19 cellular contexts compared by ENCODE assay signal in the genomic region with DNA sequence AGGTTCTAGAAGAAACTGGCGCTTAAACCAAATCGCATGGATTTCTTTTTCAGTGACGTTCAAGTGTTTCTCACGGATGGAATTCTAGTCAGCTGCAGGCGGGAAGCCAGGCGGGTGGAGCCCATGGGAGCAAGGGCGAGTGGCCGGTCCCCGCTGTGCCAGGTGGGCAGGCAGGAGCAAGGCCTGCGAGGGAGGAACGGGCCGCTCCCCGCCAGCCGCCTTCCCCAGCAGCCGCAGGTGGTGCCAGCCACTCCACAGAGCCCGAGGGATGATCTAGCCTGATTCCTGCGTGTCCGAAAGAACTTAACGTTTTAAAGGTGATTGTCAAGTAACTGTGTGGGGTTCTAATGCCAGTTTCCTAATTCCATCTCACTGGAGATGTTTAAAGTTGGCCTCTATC. TPM values are rescaled to one million over a fixed set of nuclear protein-coding genes. Genes with fewer than 3 reads are reported as not detected.
DNase-seq lines count a peak whose midpoint lies in the region; ATAC-seq, FAIRE-seq and TF ChIP-seq lines count a peak whose summit lies in the region.
"Had no signal": no experiment of that assay in that cellular context is flagged by ENCODE, and none has a peak within 500 bp of the region (broad histone marks: within the 10 kb centered on the region; RNA-seq: fewer than 3 reads in every experiment).

No MANE protein-coding gene starts in this region.

- BruUV-seq in MCF 10A (replicated peaks; lab: Mats Ljungman, UMichigan) = TSS peak; percentile 80
- TSS peak; percentile 51 for BruUV-seq in HCT116 (replicated peaks; lab: Mats Ljungman, UMichigan)

- H2AFZ ChIP-seq in HCT116 (ENCODE audit: low read depth, low read length, poor library complexity, severe bottlenecking) = no peak overlapping the region

- H3K27me3 Mint-ChIP-seq in MCF 10A (ENCODE audit: insufficient read depth, unreplicated experiment) = no peaks in the 10 kb centered on the region
- H3K27me3 Mint-ChIP-seq in activated naive CD4-positive, alpha-beta T cell treated with anti-CD3 and anti-CD28 coated beads, Interleukin-2, amount 10 ng/mL, durations not matched to agents 7 days and 5 days = no peaks in the 10 kb centered on the region
- H3K27me3 Mint-ChIP-seq: CD4-positive, alpha-beta memory T cell had no signal

- no peak overlapping the region for H3K4me3 Mint-ChIP-seq in MCF 10A (ENCODE audit: unreplicated experiment)
- no peak overlapping the region for H3K4me3 Mint-ChIP-seq in activated naive CD4-positive, alpha-beta T cell treated with anti-CD3 and anti-CD28 coated beads, Interleukin-2, amount 10 ng/mL, durations not matched to agents 7 days and 5 days
- H3K4me3 Mint-ChIP-seq: CD4-positive, alpha-beta memory T cell; H9 had no signal

- no peak overlapping the region for H3K27ac Mint-ChIP-seq in MCF 10A (ENCODE audit: low read depth, unreplicated experiment)
- H3K27ac Mint-ChIP-seq in activated naive CD4-positive, alpha-beta T cell treated with anti-CD3 and anti-CD28 coated beads, Interleukin-2, amount 10 ng/mL, durations not matched to agents 7 days and 5 days = no peak overlapping the region

- no peak overlapping the region for H3K4me2 ChIP-seq in HCT116 (ENCODE audit: low read length)

- no peak for TF ChIP-seq RAD21 in HCT116 (IDR thresholded peaks at IDR 0.05; ENCODE audit: low read depth)

- FAIRE-seq in kidney (lab: Jason Lieb, UNC) = no peak
- FAIRE-seq: D721Med, HTR-8/SVneo had no signal

- no peaks in the 10 kb centered on the region for H3K9me2 ChIP-seq in HCT116 (ENCODE audit: insufficient read depth)

- peaks cover 74% of the 10 kb centered on the region for H3K36me3 Mint-ChIP-seq in MCF 10A (ENCODE audit: insufficient read depth, unreplicated experiment)
- H3K36me3 Mint-ChIP-seq in activated naive CD4-positive, alpha-beta T cell treated with anti-CD3 and anti-CD28 coated beads, Interleukin-2, amount 10 ng/mL, durations not matched to agents 7 days and 5 days = peaks cover 52% of the 10 kb centered on the region

- CTCF ChIA-PET in MCF 10A (lab: Yijun Ruan, JAX) = no interaction called here
- CTCF ChIA-PET in HCT116 (lab: Charles Lee) = no interaction called here
- CTCF ChIA-PET in activated naive CD4-positive, alpha-beta T cell treated with anti-CD3 and anti-CD28 coated beads, Interleukin-2, amount 10 ng/mL, durations not matched to agents 7 days and 5 days (lab: Charles Lee) = no interaction called here

- TF ChIP-seq CTCF in MCF 10A (IDR thresholded peaks at IDR 0.05; ENCODE audit: unreplicated experiment) (no peak), breast epithelium (IDR thresholded peaks at IDR 0.05) (no peak), HCT116 (IDR thresholded peaks at IDR 0.05 in 2 of 3, conservative IDR thresholded peaks at IDR 0.05 in 1 of 3; ENCODE audit: borderline replicate concordance in 1 of 3, insufficient read depth in 1 of 3, low read depth in 2 of 3, low read length in 2 of 3) (no peak), kidney (IDR thresholded peaks at IDR 0.05; ENCODE audit: borderline replicate concordance, extremely low read depth, insufficient read depth) (no peak), GM20000 (IDR thresholded peaks at IDR 0.05; ENCODE audit: extremely low read depth, missing control alignments) (no peak)

- no peak for ATAC-seq in HCT116

- intact Hi-C loops in MCF 10A (cut with micrococcal nuclease) (no loop called here), breast epithelium (cut with DNase I; ENCODE audit: low total_unique reads) (no loop called here), HCT116 (cut with micrococcal nuclease) (no loop called here), kidney (cut with DNase I) (no loop called here)

- POLR2A ChIA-PET in MCF 10A (lab: Yijun Ruan, JAX) (interaction anchor here (2.2 kb wide), 1 partner anchor 12 kb away, joined by 9 read pairs; a partner anchor contains a TSS), HCT116 (lab: Charles Lee) (no interaction called here)

- H3K27me3 ChIP-seq in breast epithelium (no peaks in the 10 kb centered on the region), HCT116 (ENCODE audit: insufficient read depth, low read length) (no peaks in the 10 kb centered on the region)
- H3K27me3 ChIP-seq: BE2C had no signal

- RAD21 ChIA-PET in HCT116 (lab: Charles Lee; ENCODE audit: low non-redundant PET in 1 of 2, low total read pairs in 2 of 2, uncharacterized antibody in 2 of 2, unreplicated experiment in 2 of 2) = no interaction called here

- H3K79me2 ChIP-seq in HCT116 (ENCODE audit: insufficient read depth, low read length) = peaks cover 26% of the 10 kb centered on the region; the same call in 1 of the 2 replicates

- H3K4me1 Mint-ChIP-seq in MCF 10A (ENCODE audit: insufficient read depth, unreplicated experiment) = no peaks in the 10 kb centered on the region
- H3K4me1 Mint-ChIP-seq in activated naive CD4-positive, alpha-beta T cell treated with anti-CD3 and anti-CD28 coated beads, Interleukin-2, amount 10 ng/mL, durations not matched to agents 7 days and 5 days = peaks cover 10% of the 10 kb centered on the region
- H3K4me1 Mint-ChIP-seq: H9 had no signal

- no peaks in the 10 kb centered on the region for H3K9me3 ChIP-seq in breast epithelium
- H3K9me3 ChIP-seq in HCT116 (ENCODE audit: control insufficient read depth in 1 of 2, insufficient read depth in 1 of 2, low read depth in 1 of 2, low read length in 2 of 2) = no peaks in the 10 kb centered on the region
- no peaks in the 10 kb centered on the region for H3K9me3 ChIP-seq in SK-N-MC (ENCODE audit: low read depth, low read length)
- no peaks in the 10 kb centered on the region for H3K9me3 ChIP-seq in kidney (ENCODE audit: control insufficient read depth in 1 of 2, low read length in 2 of 2)
- H3K9me3 ChIP-seq: BE2C had no signal

- DNase-seq in MCF 10A (ENCODE audit: unreplicated experiment) (no peak), breast epithelium (ENCODE audit: low spot score in 2 of 2) (no peak), HCT116 (ENCODE audit: low read depth, low spot score) (no peak), SK-N-MC (ENCODE audit: low read depth, low spot score) (no peak), kidney (peak; percentile 66), GM20000 (ENCODE audit: low spot score) (no peak), H4 (ENCODE audit: low spot score) (no peak)
- DNase-seq in activated naive CD4-positive, alpha-beta T cell treated with anti-CD3 and anti-CD28 coated beads, Interleukin-2, amount 10 ng/mL, durations not matched to agents 7 days and 5 days = no peak
- DNase-seq: BE2C; CD4-positive, alpha-beta memory T cell; H9; NCI-H1105; NCI-H2081; NCI-H2227 treated with DMSO at 0.1 percent for 48 hours; NCI-H524; NCI-H82; Right ventricle myocardium superior had no signal

- H3K4me1 ChIP-seq in breast epithelium (no peaks in the 10 kb centered on the region), HCT116 (ENCODE audit: control insufficient read depth in 1 of 2, insufficient read depth in 2 of 2, low read length in 2 of 2) (no peaks in the 10 kb centered on the region), kidney (ENCODE audit: control insufficient read depth in 1 of 2, insufficient read depth in 1 of 2, low read depth in 1 of 2, low read length in 2 of 2) (peaks cover 0 to 9% of the 10 kb centered on the region in 2 donors)
- H3K4me1 ChIP-seq: BE2C had no signal

- no peaks in the 10 kb centered on the region for H3K9me3 Mint-ChIP-seq in MCF 10A (ENCODE audit: unreplicated experiment)
- H3K9me3 Mint-ChIP-seq in activated naive CD4-positive, alpha-beta T cell treated with anti-CD3 and anti-CD28 coated beads, Interleukin-2, amount 10 ng/mL, durations not matched to agents 7 days and 5 days = peaks cover 3% of the 10 kb centered on the region
- H3K9me3 Mint-ChIP-seq: CD4-positive, alpha-beta memory T cell; H9 had no signal

- H3K9ac ChIP-seq in HCT116 (ENCODE audit: low read length) (no peak overlapping the region), SK-N-MC (ENCODE audit: insufficient read length) (no peak overlapping the region), kidney (ENCODE audit: low read length in 2 of 2) (no peak overlapping the region)

- H3K36me3 ChIP-seq in breast epithelium (peaks cover 15% of the 10 kb centered on the region), HCT116 (ENCODE audit: control insufficient read depth in 1 of 2, insufficient read depth in 2 of 2, low read length in 2 of 2) (peaks cover 31 to 34% of the 10 kb centered on the region in 2 experiments), SK-N-MC (ENCODE audit: insufficient read depth, low read length) (peaks cover 59% of the 10 kb centered on the region), kidney (ENCODE audit: control insufficient read depth in 1 of 2, insufficient read depth in 2 of 2, low read length in 2 of 2) (peaks cover 28 to 50% of the 10 kb centered on the region in 2 donors)

- H3K4me3 ChIP-seq in breast epithelium (no peak overlapping the region), HCT116 (replicated peaks in 1 of 2; ENCODE audit: low read depth in 1 of 2, low read length in 2 of 2) (no peak overlapping the region), SK-N-MC (no peak overlapping the region), kidney (ENCODE audit: low read length in 2 of 2) (no peak overlapping the region)

- H4K20me1 ChIP-seq in HCT116 (ENCODE audit: insufficient read depth) = no peaks in the 10 kb centered on the region

- no peak overlapping the region for H3K27ac ChIP-seq in breast epithelium
- H3K27ac ChIP-seq in HCT116 (ENCODE audit: low read depth, low read length) = no peak overlapping the region
- H3K27ac ChIP-seq in SK-N-MC = peak overlapping the region; percentile 23; the same call in 1 of the 2 replicates
- H3K27ac ChIP-seq in kidney (ENCODE audit: low read depth in 2 of 2, low read length in 2 of 2) = no peak overlapping the region

- TF ChIP-seq POLR2A in breast epithelium (IDR thresholded peaks at IDR 0.05) = no peak
- no peak for TF ChIP-seq POLR2A in HCT116 (IDR thresholded peaks at IDR 0.05; ENCODE audit: borderline replicate concordance, extremely low read depth, insufficient read depth, insufficient read length)

RNA-seq across cellular contexts. Expression of a gene that starts 9.1 kb away (rescaled TPM):
- total RNA-seq in MCF 10A (2022) = 31.3 and 36.1 TPM in 2 replicates
- 10 to 100 TPM; 23.3 to 37.4 (median 24.1) TPM for total RNA-seq in breast epithelium
- total RNA-seq in HCT116 (2021; ENCODE audit: unreplicated experiment) = 27.9 TPM
- 20.3 and 23.2 TPM in 2 replicates for polyA plus RNA-seq in HCT116 (2012)
- 25.6 TPM for total RNA-seq in kidney
- 26.8 TPM for polyA plus RNA-seq in kidney (ENCODE audit: insufficient read depth, low read depth, low replicate concordance)
- 26.1 and 44.5 TPM in 2 replicates for total RNA-seq in H4 (2014; rRNA removed; shearing (Covaris generic))

RNA-seq across cellular contexts. Expression of a gene that starts 11.6 kb away (rescaled TPM):
- total RNA-seq in MCF 10A (2022) = 172 and 224 TPM in 2 replicates
- total RNA-seq in breast epithelium = 10 to 100 TPM; 58.3 to 75.1 (median 70.4) TPM
- 155 TPM for total RNA-seq in HCT116 (2021; ENCODE audit: unreplicated experiment)
- 137 and 147 TPM in 2 replicates for polyA plus RNA-seq in HCT116 (2012)
- total RNA-seq in kidney = 162 TPM
- 158 TPM for polyA plus RNA-seq in kidney (ENCODE audit: insufficient read depth, low read depth, low replicate concordance)
- total RNA-seq in H4 (2014; rRNA removed; shearing (Covaris generic)) = 173 and 208 TPM in 2 replicates

RNA-seq across cellular contexts. Expression of a gene that starts 11.9 kb away (rescaled TPM):
- 19.4 and 28.0 TPM in 2 replicates for total RNA-seq in MCF 10A (2022)
- 10 to 100 TPM in 2 of 3 donors, 1 to 10 TPM in 1; 4.0 to 18.1 (median 17.7) TPM for total RNA-seq in breast epithelium
- 21.4 TPM for total RNA-seq in HCT116 (2021; ENCODE audit: unreplicated experiment)
- polyA plus RNA-seq in HCT116 (2012) = 9.1 and 10.2 TPM in 2 replicates
- total RNA-seq in kidney = 24.7 TPM
- 9.0 TPM for polyA plus RNA-seq in kidney (ENCODE audit: insufficient read depth, low read depth, low replicate concordance)
- 5.4 and 6.3 TPM in 2 replicates for total RNA-seq in H4 (2014; rRNA removed; shearing (Covaris generic))
